ENCODE assay signal across 19 cellular contexts in the genomic region with DNA sequence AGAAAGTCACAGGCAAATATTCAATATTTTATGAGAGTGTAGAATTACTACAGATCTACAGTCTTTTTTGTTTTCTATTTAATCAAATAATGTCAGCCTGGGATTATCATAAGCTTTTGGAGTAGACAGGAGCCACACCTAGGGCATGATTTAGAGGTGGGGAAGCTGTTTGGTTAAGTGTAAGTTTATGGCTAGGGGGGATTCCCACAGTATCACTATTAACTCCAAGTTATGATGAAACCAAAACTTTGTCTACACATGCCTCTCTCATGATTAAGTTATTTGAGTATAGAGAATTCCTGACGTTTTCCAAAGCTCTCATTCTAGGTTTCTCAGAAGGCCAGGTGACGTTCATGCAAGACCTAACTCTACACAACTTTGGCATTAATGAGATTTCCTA. TPM values are rescaled to one million over a fixed set of nuclear protein-coding genes. Genes with fewer than 3 reads are reported as not detected.
DNase-seq lines count a peak whose midpoint lies in the region; ATAC-seq lines count a peak whose summit lies in the region.
"Had no signal": no experiment of that assay in that cellular context is flagged by ENCODE, and none has a peak within 500 bp of the region (broad histone marks: within the 10 kb centered on the region; RNA-seq: fewer than 3 reads in every experiment).

No MANE protein-coding gene starts in this region.

- DNase-seq in SKM-1 treated with dmso at 0.1 percent for 144 hours (lab: John Stamatoyannopoulos, UW; ENCODE audit: unreplicated experiment) (no peak), left cardiac atrium (no peak), MG63 (no peak)
- DNase-seq: activated CD4-positive, alpha-beta T cell treated with anti-CD3 and anti-CD28 coated beads, Interleukin-2, amount 50 U/mL, for 48 hours; activated naive CD4-positive, alpha-beta T cell treated with anti-CD3 and anti-CD28 coated beads for 36 hours; CD8-positive, alpha-beta memory T cell; erythroblast; GDM1; hippocampal formation; lower lobe of right lung; PC-9; T-helper 17 cell had no signal

- peak; percentile 76 for ATAC-seq in GM18909 (IDR thresholded peaks at IDR 0.05; ENCODE audit: poor library complexity, unreplicated experiment)
- ATAC-seq in GM21529 (IDR thresholded peaks at IDR 0.05; ENCODE audit: unreplicated experiment) = peak; percentile 63
- peak; percentile 53 for ATAC-seq in HG03103 (IDR thresholded peaks at IDR 0.05; ENCODE audit: low read depth, unreplicated experiment)
- ATAC-seq in esophagus mucosa = peak; percentile 87
- ATAC-seq in left cardiac atrium = no peak
- ATAC-seq: lower lobe of right lung, T-helper 17 cell had no signal

- H3K9me3 ChIP-seq in MG63 = no peaks in the 10 kb centered on the region
- H3K9me3 ChIP-seq: lower lobe of right lung had no signal

- intact Hi-C loops in left cardiac atrium (cut with DNase I) = no loop called here

- no peak overlapping the region for H3K4me3 ChIP-seq in MG63
- H3K4me3 ChIP-seq: lower lobe of right lung, neural progenitor cell, PC-9 had no signal

- H3K36me3 ChIP-seq in MG63 = no peaks in the 10 kb centered on the region
- H3K36me3 ChIP-seq: lower lobe of right lung, neural progenitor cell had no signal

- H3K27me3 ChIP-seq in MG63 = peaks cover 5% of the 10 kb centered on the region; the same call in 1 of the 2 replicates
- H3K27me3 ChIP-seq: neural progenitor cell had no signal

RNA-seq across cellular contexts. Expression of a gene that starts 2.1 kb away (rescaled TPM):
- total RNA-seq in esophagus mucosa (0.36 TPM), left cardiac atrium (not detected)
- not detected in 2 replicates for total RNA-seq in MG63 (2014; rRNA removed; shearing (Covaris generic); ENCODE audit: low replicate concordance)
- total RNA-seq: activated naive CD4-positive, alpha-beta T cell treated with anti-CD3 and anti-CD28 coated beads for 36 hours; CD8-positive, alpha-beta memory T cell; lower lobe of right lung; M059J; PC-9; T-helper 17 cell; temporal lobe had no signal

RNA-seq across cellular contexts. Expression of a gene that starts 22.4 kb away (rescaled TPM):
- total RNA-seq in esophagus mucosa (139 TPM), left cardiac atrium (under 1 TPM in 1 of 2 donors, not detected in 1; 0.37 TPM)
- total RNA-seq in MG63 (2014; rRNA removed; shearing (Covaris generic); ENCODE audit: low replicate concordance) = not detected in 2 replicates
- total RNA-seq: activated naive CD4-positive, alpha-beta T cell treated with anti-CD3 and anti-CD28 coated beads for 36 hours; lower lobe of right lung; PC-9 had no signal

RNA-seq across cellular contexts. Expression of a gene that starts 39.2 kb away (rescaled TPM):
- total RNA-seq in esophagus mucosa = 2.0 TPM
- total RNA-seq in left cardiac atrium = under 1 TPM in 1 of 2 donors, not detected in 1; 0.09 TPM
- total RNA-seq in MG63 (2014; rRNA removed; shearing (Covaris generic); ENCODE audit: low replicate concordance) = not detected in 2 replicates
- total RNA-seq: PC-9, T-helper 17 cell had no signal

Comparison
In these comparisons a context has a peak if more than half of its experiments do, and no peak if none do; other contexts are left out.
1. ATAC-seq: peak in GM18909 (single experiment), GM21529 (single experiment), HG03103 (single experiment) and esophagus mucosa (single experiment); none in left cardiac atrium (0 of 2).
2. RNA of a gene that starts 22.4 kb away (total RNA-seq): 139 TPM in esophagus mucosa (single experiment); 0.37 TPM in left cardiac atrium and not detected in MG63; every median in the first group is over 100 times any median in the second.